8 cellular contexts compared by ENCODE assay signal in the genomic region with DNA sequence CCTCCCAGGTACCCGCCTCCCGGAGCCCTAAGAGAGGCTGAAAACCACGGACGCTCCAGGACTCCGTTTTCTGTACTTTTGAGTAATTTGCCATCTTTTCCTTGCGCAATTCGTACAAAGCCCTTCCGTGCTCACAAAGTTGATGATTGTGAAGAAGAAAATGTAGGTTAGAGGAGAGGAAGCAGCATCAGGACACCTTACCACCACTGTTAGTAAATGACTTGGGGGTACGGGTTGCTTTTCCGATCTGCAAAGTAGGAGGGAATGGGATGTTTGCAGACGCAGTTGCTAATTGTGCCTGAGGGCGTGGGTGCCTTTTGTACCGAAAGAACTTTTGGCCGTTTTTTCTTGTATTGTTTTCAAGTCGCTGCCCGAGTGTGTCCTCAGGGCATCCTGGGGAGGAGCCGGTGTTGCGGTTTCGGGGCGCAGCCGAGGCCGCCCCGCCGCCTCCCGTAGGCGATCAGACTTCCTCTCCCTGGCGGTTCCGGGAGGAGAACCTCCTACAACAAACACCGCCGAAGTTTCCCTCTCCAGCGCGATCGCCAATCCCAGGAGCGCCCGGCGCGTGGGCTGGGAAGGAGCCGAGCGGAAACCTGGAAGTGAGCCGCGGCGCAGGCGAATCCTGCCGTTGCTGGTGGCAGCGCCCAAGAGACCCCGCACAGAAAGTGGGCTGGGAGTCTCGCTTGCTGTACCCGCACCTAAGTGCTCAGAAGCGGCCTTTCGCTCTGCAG. TPM values are rescaled to one million over a fixed set of nuclear protein-coding genes. Genes with fewer than 3 reads are reported as not detected.
DNase-seq lines count a peak whose midpoint lies in the region; ATAC-seq and TF ChIP-seq lines count a peak whose summit lies in the region.

No MANE protein-coding gene starts in this region.

- H3K36me3 ChIP-seq in hepatocyte (replicated peaks; ENCODE audit: insufficient read depth, low read depth): no peaks in the 10 kb centered on the region
- no peaks in the 10 kb centered on the region for H3K36me3 ChIP-seq in prostate gland

- H3K9me3 ChIP-seq in hepatocyte (ENCODE audit: low read depth) (no peaks in the 10 kb centered on the region), prostate gland (no peaks in the 10 kb centered on the region)

- H3K4me2 ChIP-seq in hepatocyte: peak overlapping the region; percentile 82

- intact Hi-C loops in prostate gland (cut with DNase I): no loop called here

- H4K20me1 ChIP-seq in hepatocyte (ENCODE audit: insufficient read depth, poor library complexity, severe bottlenecking): no peaks in the 10 kb centered on the region

- peak overlapping the region; percentile 80 for H2AFZ ChIP-seq in hepatocyte

- no peaks in the 10 kb centered on the region for H3K27me3 ChIP-seq in hepatocyte
- H3K27me3 ChIP-seq in prostate gland (replicated peaks; ENCODE audit: insufficient read depth): no peaks in the 10 kb centered on the region

- H3K27ac ChIP-seq in hepatocyte (peak overlapping the region; percentile 95), prostate gland (peak overlapping the region; percentile 2 to 65)

- no peak for ATAC-seq in GM18502 (IDR thresholded peaks at IDR 0.05; ENCODE audit: poor library complexity, unreplicated experiment)

- no peak for TF ChIP-seq CTCF in astrocyte of the cerebellum (IDR thresholded peaks at IDR 0.05; ENCODE audit: low read depth, low read length, missing control alignments)
- no peak for TF ChIP-seq CTCF in hepatocyte (IDR thresholded peaks at IDR 0.05; ENCODE audit: poor library complexity)
- no peak for TF ChIP-seq CTCF in prostate gland (IDR thresholded peaks at IDR 0.05)

- H3K79me2 ChIP-seq in hepatocyte: peaks cover 26% of the 10 kb centered on the region

- H3K9me2 ChIP-seq in hepatocyte (replicated peaks; ENCODE audit: insufficient read depth): no peaks in the 10 kb centered on the region

- DNase-seq in EL (peak; percentile 76), LoVo (ENCODE audit: low spot score) (peak; percentile 85), astrocyte of the cerebellum (ENCODE audit: low read depth) (no peak), hepatocyte (ENCODE audit: low spot score) (peak; percentile 74), prostate gland (ENCODE audit: low spot score) (peak; percentile 22), COLO829 (ENCODE audit: low spot score) (no peak), NCI-H1930 (lab: John Stamatoyannopoulos, UW) (no peak)

- H3K4me1 ChIP-seq in hepatocyte (ENCODE audit: insufficient read depth) (peaks cover 4% of the 10 kb centered on the region), prostate gland (replicated peaks) (no peaks in the 10 kb centered on the region)

- under 1% methylated on average over 50 of the region's 50 CpGs for WGBS in hepatocyte (ENCODE audit: low lambda C conversion rate, missing lambda C conversion rate)
- under 1% methylated on average over 50 of the region's 50 CpGs for WGBS in prostate gland

- in situ Hi-C loops in astrocyte of the cerebellum (cut with HindIII; ENCODE audit: low sequenced_read_pairs): no loop called here

- TF ChIP-seq POLR2A in prostate gland (IDR thresholded peaks at IDR 0.05): peak; percentile 26

- H3K4me3 ChIP-seq in astrocyte of the cerebellum (ENCODE audit: low read depth, low read length) (peak overlapping the region; percentile 52), hepatocyte (peak overlapping the region; percentile 90), prostate gland (peak overlapping the region; percentile 35 to 46)

RNA-seq across cellular contexts. Expression of a gene that starts 1.0 kb away (rescaled TPM):
- 47.4 and 53.3 TPM in 2 replicates for total RNA-seq in hepatocyte
- polyA plus RNA-seq in hepatocyte: 30.2 and 42.0 TPM in 2 replicates
- 1 to 10 TPM; 4.6 to 7.7 TPM for total RNA-seq in prostate gland

Comparison
In these comparisons a context has a peak if more than half of its experiments do, and no peak if none do; other contexts are left out.
1. DNase-seq: peak in EL (single experiment), LoVo (single experiment), hepatocyte (single experiment) and prostate gland (single experiment); none in astrocyte of the cerebellum (single experiment), COLO829 (single experiment) and NCI-H1930 (0 of 2).
2. Peak in every context shown above with its lines, with median percentiles within 50 percentile points of each other: H3K4me3 ChIP-seq.